ENCODE assay signal across 8 cellular contexts in the genomic region with DNA sequence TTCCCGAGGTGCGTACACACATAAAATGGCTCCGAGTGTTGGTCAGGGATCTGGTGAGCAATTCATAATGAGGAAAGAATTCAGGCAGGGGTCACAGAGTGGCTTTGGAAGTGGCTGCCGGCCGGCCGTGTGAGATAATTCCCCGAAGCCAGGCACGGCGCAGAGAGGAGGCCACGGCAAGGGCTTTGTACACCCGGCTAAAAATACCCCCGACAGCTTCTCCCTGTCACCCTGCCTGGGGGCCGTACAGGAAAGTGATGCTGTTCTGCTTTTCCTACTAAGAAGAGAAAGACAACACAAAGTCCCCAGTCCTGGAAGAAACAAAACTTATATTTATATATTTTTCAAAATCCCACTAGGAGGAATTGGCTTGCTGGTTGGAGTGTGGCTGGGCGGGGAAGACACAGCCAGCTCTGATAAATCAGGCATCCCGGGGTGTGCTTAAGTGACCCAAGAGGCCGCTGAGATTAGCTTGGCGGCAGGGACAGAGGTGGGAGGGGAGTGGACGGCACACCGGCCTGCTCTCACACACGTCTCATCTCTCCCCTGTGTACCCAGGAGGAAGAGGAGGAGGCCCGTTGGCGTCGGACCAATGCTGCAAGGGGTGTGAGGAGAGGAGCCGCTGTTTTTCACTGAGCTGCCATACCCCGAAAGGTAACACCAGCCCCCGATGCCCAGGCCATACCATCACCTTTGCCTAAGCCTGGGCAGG.
DNase-seq lines count a peak whose midpoint lies in the region; ATAC-seq and TF ChIP-seq lines count a peak whose summit lies in the region.

No MANE protein-coding gene starts in this region.

- CTCF ChIA-PET in CD8-positive, alpha-beta T cell (lab: Charles Lee), result interaction anchor here (0.6 to 1.8 kb wide), 2 partner anchors 11 to 24 kb away, joined by 3 to 6 read pairs; no protein-coding TSS in a partner anchor
- CTCF ChIA-PET in WTC11 (lab: Charles Lee), result interaction anchor here (0.8 kb wide), 1 partner anchor 40 kb away, joined by 3 read pairs; no protein-coding TSS in a partner anchor
- CTCF ChIA-PET in activated CD8-positive, alpha-beta memory T cell treated with anti-CD3 and anti-CD28 coated beads, Interleukin-2, amount 10 ng/mL, durations not matched to agents 7 days and 5 days (lab: Charles Lee), result no interaction called here

- peaks cover 68% of the 10 kb centered on the region for H3K4me1 Mint-ChIP-seq in CD8-positive, alpha-beta T cell (ENCODE audit: low read depth)
- peaks cover 69% of the 10 kb centered on the region for H3K4me1 Mint-ChIP-seq in WTC11
- peaks cover 37% of the 10 kb centered on the region for H3K4me1 Mint-ChIP-seq in activated CD8-positive, alpha-beta memory T cell treated with anti-CD3 and anti-CD28 coated beads, Interleukin-2, amount 10 ng/mL, durations not matched to agents 7 days and 5 days

- no peak for DNase-seq in CD8-positive, alpha-beta T cell
- DNase-seq in WTC11 (ENCODE audit: low spot score) (no peak), Right ventricle myocardium superior (peak; percentile 84), posterior vena cava (ENCODE audit: low spot score) (peak; percentile 92), NCI-H1105 (lab: John Stamatoyannopoulos, UW) (no peak)
- DNase-seq in activated CD8-positive, alpha-beta memory T cell treated with anti-CD3 and anti-CD28 coated beads, Interleukin-2, amount 10 ng/mL, durations not matched to agents 7 days and 5 days, result no peak

- no peak overlapping the region for H3K27ac ChIP-seq in CD8-positive, alpha-beta T cell (ENCODE audit: low read depth, low read length)

- H3K27me3 Mint-ChIP-seq in CD8-positive, alpha-beta T cell (ENCODE audit: low read depth), result no peaks in the 10 kb centered on the region
- H3K27me3 Mint-ChIP-seq in WTC11 (ENCODE audit: low read depth), result no peaks in the 10 kb centered on the region
- H3K27me3 Mint-ChIP-seq in activated CD8-positive, alpha-beta memory T cell treated with anti-CD3 and anti-CD28 coated beads, Interleukin-2, amount 10 ng/mL, durations not matched to agents 7 days and 5 days, result no peaks in the 10 kb centered on the region

- no peaks in the 10 kb centered on the region for H3K9me3 Mint-ChIP-seq in CD8-positive, alpha-beta T cell
- H3K9me3 Mint-ChIP-seq in WTC11, result no peaks in the 10 kb centered on the region
- no peaks in the 10 kb centered on the region for H3K9me3 Mint-ChIP-seq in activated CD8-positive, alpha-beta memory T cell treated with anti-CD3 and anti-CD28 coated beads, Interleukin-2, amount 10 ng/mL, durations not matched to agents 7 days and 5 days (ENCODE audit: low read depth)

- no peak overlapping the region for H3K4me3 ChIP-seq in CD8-positive, alpha-beta T cell (ENCODE audit: low read depth, low read length)

- ATAC-seq in CD8-positive, alpha-beta T cell, result no peak
- ATAC-seq in WTC11, result no peak
- peak; percentile 81 for ATAC-seq in Right ventricle myocardium superior (ENCODE audit: poor library complexity)
- ATAC-seq in GM18909 (IDR thresholded peaks at IDR 0.05; ENCODE audit: poor library complexity, unreplicated experiment), result no peak
- ATAC-seq in activated CD8-positive, alpha-beta memory T cell treated with anti-CD3 and anti-CD28 coated beads, Interleukin-2, amount 10 ng/mL, durations not matched to agents 7 days and 5 days, result no peak
- no peak for ATAC-seq in GM18861 (IDR thresholded peaks at IDR 0.05; ENCODE audit: unreplicated experiment)

- peak overlapping the region; percentile 41 for H3K27ac Mint-ChIP-seq in CD8-positive, alpha-beta T cell
- H3K27ac Mint-ChIP-seq in WTC11, result peak overlapping the region; percentile 45; the same call in 1 of the 2 replicates
- no peak overlapping the region for H3K27ac Mint-ChIP-seq in activated CD8-positive, alpha-beta memory T cell treated with anti-CD3 and anti-CD28 coated beads, Interleukin-2, amount 10 ng/mL, durations not matched to agents 7 days and 5 days

- no peaks in the 10 kb centered on the region for H3K9me3 ChIP-seq in CD8-positive, alpha-beta T cell (ENCODE audit: low read length)

- POLR2A ChIA-PET in CD8-positive, alpha-beta T cell (lab: Charles Lee), result interaction anchor here (0.5 kb wide), 1 partner anchor 893 kb away, joined by 3 read pairs; no protein-coding TSS in a partner anchor
- POLR2A ChIA-PET in WTC11 (lab: Charles Lee), result interaction anchor here (0.6 kb wide), 1 partner anchor 31 kb away, joined by 3 read pairs; no protein-coding TSS in a partner anchor

- peaks cover 4% of the 10 kb centered on the region for H3K36me3 Mint-ChIP-seq in CD8-positive, alpha-beta T cell
- H3K36me3 Mint-ChIP-seq in WTC11, result peaks cover 9% of the 10 kb centered on the region; the same call in 1 of the 2 replicates
- no peaks in the 10 kb centered on the region for H3K36me3 Mint-ChIP-seq in activated CD8-positive, alpha-beta memory T cell treated with anti-CD3 and anti-CD28 coated beads, Interleukin-2, amount 10 ng/mL, durations not matched to agents 7 days and 5 days

- no peaks in the 10 kb centered on the region for H3K27me3 ChIP-seq in CD8-positive, alpha-beta T cell (ENCODE audit: insufficient read depth, low read length)

- peaks cover 56% of the 10 kb centered on the region for H3K4me1 ChIP-seq in CD8-positive, alpha-beta T cell (ENCODE audit: insufficient read depth, low read length)

- no peak for TF ChIP-seq CTCF in CD8-positive, alpha-beta T cell (IDR thresholded peaks at IDR 0.05)
- no peak for TF ChIP-seq CTCF in WTC11 (IDR thresholded peaks at IDR 0.05)

- H3K36me3 ChIP-seq in CD8-positive, alpha-beta T cell (ENCODE audit: insufficient read depth, low read length), result no peaks in the 10 kb centered on the region

- intact Hi-C loops in CD8-positive, alpha-beta T cell (cut with DNase I, micrococcal nuclease), result loop anchor here in 1 of 2 experiments (5.0 kb wide), 1 partner anchor 67 kb away; no protein-coding TSS in a partner anchor
- intact Hi-C loops in Right ventricle myocardium superior (cut with DNase I) (no loop called here), posterior vena cava (cut with DNase I) (no loop called here)

- no peak overlapping the region for H3K4me3 Mint-ChIP-seq in CD8-positive, alpha-beta T cell
- no peak overlapping the region for H3K4me3 Mint-ChIP-seq in WTC11
- no peak overlapping the region for H3K4me3 Mint-ChIP-seq in activated CD8-positive, alpha-beta memory T cell treated with anti-CD3 and anti-CD28 coated beads, Interleukin-2, amount 10 ng/mL, durations not matched to agents 7 days and 5 days

TF ChIP-seq in WTC11, 78 proteins besides CTCF, POLR2A, EP300 and RAD21:
- no peak for TF ChIP-seq ATF6 (CRISPR knock-in tag; IDR thresholded peaks at IDR 0.05)
- no peak for TF ChIP-seq PRRX2 (CRISPR knock-in tag; IDR thresholded peaks at IDR 0.05)
- TF ChIP-seq, protein P1, sequence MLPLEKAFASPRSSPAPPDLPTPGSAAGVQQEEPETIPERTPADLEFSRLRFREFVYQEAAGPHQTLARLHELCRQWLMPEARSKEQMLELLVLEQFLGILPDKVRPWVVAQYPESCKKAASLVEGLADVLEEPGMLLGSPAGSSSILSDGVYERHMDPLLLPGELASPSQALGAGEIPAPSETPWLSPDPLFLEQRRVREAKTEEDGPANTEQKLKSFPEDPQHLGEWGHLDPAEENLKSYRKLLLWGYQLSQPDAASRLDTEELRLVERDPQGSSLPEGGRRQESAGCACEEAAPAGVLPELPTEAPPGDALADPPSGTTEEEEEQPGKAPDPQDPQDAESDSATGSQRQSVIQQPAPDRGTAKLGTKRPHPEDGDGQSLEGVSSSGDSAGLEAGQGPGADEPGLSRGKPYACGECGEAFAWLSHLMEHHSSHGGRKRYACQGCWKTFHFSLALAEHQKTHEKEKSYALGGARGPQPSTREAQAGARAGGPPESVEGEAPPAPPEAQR (CRISPR knock-in tag; IDR thresholded peaks at IDR 0.05), result no peak
- no peak for TF ChIP-seq NR3C1 (CRISPR knock-in tag; conservative IDR thresholded peaks at IDR 0.05; ENCODE audit: low read depth)
- TF ChIP-seq, protein P2, sequence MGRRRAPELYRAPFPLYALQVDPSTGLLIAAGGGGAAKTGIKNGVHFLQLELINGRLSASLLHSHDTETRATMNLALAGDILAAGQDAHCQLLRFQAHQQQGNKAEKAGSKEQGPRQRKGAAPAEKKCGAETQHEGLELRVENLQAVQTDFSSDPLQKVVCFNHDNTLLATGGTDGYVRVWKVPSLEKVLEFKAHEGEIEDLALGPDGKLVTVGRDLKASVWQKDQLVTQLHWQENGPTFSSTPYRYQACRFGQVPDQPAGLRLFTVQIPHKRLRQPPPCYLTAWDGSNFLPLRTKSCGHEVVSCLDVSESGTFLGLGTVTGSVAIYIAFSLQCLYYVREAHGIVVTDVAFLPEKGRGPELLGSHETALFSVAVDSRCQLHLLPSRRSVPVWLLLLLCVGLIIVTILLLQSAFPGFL (CRISPR knock-in tag; IDR thresholded peaks at IDR 0.05; ENCODE audit: borderline replicate concordance), result no peak
- TF ChIP-seq OVOL2 (CRISPR knock-in tag; IDR thresholded peaks at IDR 0.05; ENCODE audit: borderline replicate concordance), result no peak
- no peak for TF ChIP-seq ZNF219 (CRISPR knock-in tag; IDR thresholded peaks at IDR 0.05; ENCODE audit: borderline replicate concordance)
- TF ChIP-seq TP53 (CRISPR knock-in tag; IDR thresholded peaks at IDR 0.05), result no peak
- no peak for TF ChIP-seq RELA (CRISPR knock-in tag; IDR thresholded peaks at IDR 0.05; ENCODE audit: borderline replicate concordance)

Comparison
In these comparisons a context has a peak if more than half of its experiments do, and no peak if none do; other contexts are left out.
1. DNase-seq: peak in Right ventricle myocardium superior (single experiment) and posterior vena cava (single experiment); none in CD8-positive, alpha-beta T cell (0 of 7), WTC11 (single experiment), activated CD8-positive, alpha-beta memory T cell treated with anti-CD3 and anti-CD28 coated beads, Interleukin-2, amount 10 ng/mL, durations not matched to agents 7 days and 5 days (single experiment) and NCI-H1105 (single experiment).